18 cellular contexts compared by ENCODE assay signal in genomic region chr3:9678493-9678892, GRCh38. TPM values are rescaled to one million over a fixed set of nuclear protein-coding genes. Genes with fewer than 3 reads are reported as not detected.
"Had no signal": no experiment of that assay in that cellular context is flagged by ENCODE, and none has a peak within 500 bp of the region (broad histone marks: within the 10 kb centered on the region; RNA-seq: fewer than 3 reads in every experiment).

No MANE protein-coding gene starts in this region.

- H3K4me3 Mint-ChIP-seq: activated CD4-positive, alpha-beta memory T cell treated with anti-CD3 and anti-CD28 coated beads, Interleukin-2, amount 10 ng/mL, durations not matched to agents 7 days and 5 days; activated T-cell treated with anti-CD3 and anti-CD28 coated beads, Interleukin-2, amount 50 U/mL, for 4 hours; naive thymus-derived CD4-positive, alpha-beta T cell had no signal

- H3K27ac Mint-ChIP-seq: activated CD4-positive, alpha-beta memory T cell treated with anti-CD3 and anti-CD28 coated beads, Interleukin-2, amount 10 ng/mL, durations not matched to agents 7 days and 5 days; naive thymus-derived CD4-positive, alpha-beta T cell had no signal

- H3K9me3 ChIP-seq: mucosa of descending colon, pancreas had no signal

- H3K4me1 Mint-ChIP-seq: activated CD4-positive, alpha-beta memory T cell treated with anti-CD3 and anti-CD28 coated beads, Interleukin-2, amount 10 ng/mL, durations not matched to agents 7 days and 5 days had no signal

- H3K27me3 Mint-ChIP-seq: activated CD4-positive, alpha-beta memory T cell treated with anti-CD3 and anti-CD28 coated beads, Interleukin-2, amount 10 ng/mL, durations not matched to agents 7 days and 5 days; naive thymus-derived CD4-positive, alpha-beta T cell had no signal

- DNase-seq: activated CD4-positive, alpha-beta memory T cell treated with anti-CD3 and anti-CD28 coated beads, Interleukin-2, amount 10 ng/mL, durations not matched to agents 7 days and 5 days; activated effector memory CD4-positive, alpha-beta T cell treated with Interleukin-2 at 50 U/mL for 16 hours; activated naive CD4-positive, alpha-beta T cell treated with anti-CD3 and anti-CD28 coated beads, Interleukin-2, amount 50 U/mL, for 16 hours; activated T-cell treated with anti-CD3 and anti-CD28 coated beads, Interleukin-2, amount 50 U/mL, for 4 hours; cortex of kidney; effector memory CD4-positive, alpha-beta T cell; mucosa of descending colon; naive thymus-derived CD4-positive, alpha-beta T cell; pancreas; retina; stimulated activated CD4-positive, alpha-beta T cell treated with anti-CD3 and anti-CD28 coated beads, Interleukin-2, amount 100 ng/mL, for 48 hours; stimulated activated naive CD4-positive, alpha-beta T cell; T-helper 1 cell; trophoblast cell had no signal

- H3K4me3 ChIP-seq: lung, mucosa of descending colon, pancreas, SK-N-MC had no signal

- ATAC-seq: activated T-cell treated with anti-CD3 and anti-CD28 coated beads, Interleukin-2, amount 50 U/mL, for 4 hours; mucosa of descending colon; naive thymus-derived CD4-positive, alpha-beta T cell; pancreas had no signal

- H3K9me3 Mint-ChIP-seq: activated CD4-positive, alpha-beta memory T cell treated with anti-CD3 and anti-CD28 coated beads, Interleukin-2, amount 10 ng/mL, durations not matched to agents 7 days and 5 days; activated T-cell treated with anti-CD3 and anti-CD28 coated beads, Interleukin-2, amount 50 U/mL, for 4 hours had no signal

- H3K27me3 ChIP-seq: pancreas had no signal

- H3K27ac ChIP-seq: pancreas, SK-N-MC, VCaP had no signal

RNA-seq across cellular contexts. Expression of gene CPNE9, which starts 25.1 kb away (rescaled TPM):
- total RNA-seq: epithelial cell of proximal tubule had no signal
